ENCODE assay signal across 8 cellular contexts in genomic region chrX:48696301-48697181, GRCh38. TPM values are rescaled to one million over a fixed set of nuclear protein-coding genes. Genes with fewer than 3 reads are reported as not detected.
DNase-seq lines count a peak whose midpoint lies in the region; ATAC-seq and TF ChIP-seq lines count a peak whose summit lies in the region.

Gene SUV39H1, plus strand, starts transcription at chrX:48696734. Its CDS starts 51 bp downstream, at chrX:48696785.

- TF ChIP-seq CTCF in GM12864 (IDR thresholded peaks at IDR 0.05; ENCODE audit: low read depth, low read length, missing control alignments) (no peak), osteoblast (IDR thresholded peaks at IDR 0.05; ENCODE audit: extremely low read depth, low read depth, low read length) (no peak), testis (IDR thresholded peaks at IDR 0.05) (no peak)

- peak within 1 kb of the TSS; percentile 92 for H2AFZ ChIP-seq in osteoblast (ENCODE audit: low read length)

- peak within 1 kb of the TSS; percentile 90 for H3K4me2 ChIP-seq in osteoblast (ENCODE audit: insufficient read depth, low read length)

- no peaks in the 10 kb centered on the region for H4K20me1 ChIP-seq in osteoblast (ENCODE audit: insufficient read depth, low read length)

- intact Hi-C loops in testis (cut with DNase I; ENCODE audit: low total_unique reads) = no loop called here

- DNase-seq in GM12864 (ENCODE audit: low read depth) (peak; percentile 43), NCI-H1105 (lab: John Stamatoyannopoulos, UW) (peak; percentile 76), globus pallidus (ENCODE audit: low spot score) (peak; percentile 84), osteoblast (ENCODE audit: insufficient read length, low spot score, missing footprints) (peak; percentile 100), testis (peak; percentile 89)
- peak; percentile 85 for DNase-seq in activated naive CD4-positive, alpha-beta T cell treated with anti-CD3 and anti-CD28 coated beads, Interleukin-2, amount 50 U/mL, for 16 hours

- peak; percentile 94 for ATAC-seq in HG02642 (IDR thresholded peaks at IDR 0.05; ENCODE audit: poor library complexity, unreplicated experiment)
- ATAC-seq in SK-N-SH treated with all-trans-retinoic acid at 6 μM for 48 hours = peak; percentile 96

- 4% methylated on average over 7 of the region's 110 CpGs; no CpG with 5 or more reads in 1 of the 2 donors for WGBS in testis, 2 donors

- H3K9me3 ChIP-seq in osteoblast (ENCODE audit: low read depth, low read length) (no peaks in the 10 kb centered on the region), testis (no peaks in the 10 kb centered on the region)

- H3K27ac ChIP-seq in osteoblast (ENCODE audit: low read depth, low read length) (peak within 1 kb of the TSS; percentile 63), testis (peak within 1 kb of the TSS; percentile 74 to 88)

- H3K4me3 ChIP-seq in GM12864 (ENCODE audit: low read depth, low read length) = peak within 1 kb of the TSS; percentile 76
- peak within 1 kb of the TSS; percentile 75 for H3K4me3 ChIP-seq in osteoblast (ENCODE audit: insufficient read depth, low read length)
- peak within 1 kb of the TSS; percentile 58 to 62 for H3K4me3 ChIP-seq in testis

- peaks cover 6% of the 10 kb centered on the region for H3K79me2 ChIP-seq in osteoblast (ENCODE audit: insufficient read depth, low read length)

- H3K4me1 ChIP-seq in osteoblast (ENCODE audit: insufficient read depth, low read length) (peaks cover 12% of the 10 kb centered on the region), testis (peaks cover 4% of the 10 kb centered on the region)

- peak; percentile 55 for TF ChIP-seq POLR2A in testis (IDR thresholded peaks at IDR 0.05)

- H3K27me3 ChIP-seq in osteoblast (ENCODE audit: insufficient read depth, low read length) (no peaks in the 10 kb centered on the region), testis (no peaks in the 10 kb centered on the region)

- H3K36me3 ChIP-seq in osteoblast (ENCODE audit: insufficient read depth, low read length) = no peaks in the 10 kb centered on the region
- no peaks in the 10 kb centered on the region for H3K36me3 ChIP-seq in testis (ENCODE audit: low read depth, missing control alignments)

TF ChIP-seq in SK-N-SH treated with all-trans-retinoic acid at 6 μM for 48 hours, 23 proteins besides CTCF, POLR2A, EP300 and RAD21:
- TF ChIP-seq CSRNP3 (CRISPR knock-in tag; IDR thresholded peaks at IDR 0.05) = no peak
- no peak for TF ChIP-seq POU6F1 (CRISPR knock-in tag; IDR thresholded peaks at IDR 0.05; ENCODE audit: borderline replicate concordance, low read depth)
- TF ChIP-seq ISL1 (CRISPR knock-in tag; IDR thresholded peaks at IDR 0.05) = no peak
- TF ChIP-seq ZNF565 (CRISPR knock-in tag; conservative IDR thresholded peaks at IDR 0.05; ENCODE audit: low read depth) = no peak
- no peak for TF ChIP-seq ZNF8 (CRISPR knock-in tag; IDR thresholded peaks at IDR 0.05)
- TF ChIP-seq ARNTL (CRISPR knock-in tag; IDR thresholded peaks at IDR 0.05; ENCODE audit: borderline replicate concordance, low read depth) = no peak
- TF ChIP-seq PPARA (CRISPR knock-in tag; IDR thresholded peaks at IDR 0.05; ENCODE audit: borderline replicate concordance) = no peak
- no peak for TF ChIP-seq CREB5 (CRISPR knock-in tag; IDR thresholded peaks at IDR 0.05; ENCODE audit: low read depth)
- no peak for TF ChIP-seq SNAI2 (CRISPR knock-in tag; IDR thresholded peaks at IDR 0.05)
- TF ChIP-seq GLIS3 (CRISPR knock-in tag; IDR thresholded peaks at IDR 0.05) = no peak

RNA-seq across cellular contexts. Expression of gene SUV39H1, which starts in this region (rescaled TPM):
- total RNA-seq in osteoblast (2.5 and 2.7 TPM in 2 replicates), testis (10 to 100 TPM; 16.5 to 16.7 TPM)
- polyA plus RNA-seq in testis (ENCODE audit: insufficient read depth, low read depth, low replicate concordance) = 10.3 TPM

Comparison
In these comparisons a context has a peak if more than half of its experiments do, and no peak if none do; other contexts are left out.
1. Peak in every context shown above with its lines: DNase-seq, ATAC-seq, H3K4me3 ChIP-seq and H3K27ac ChIP-seq.
2. DNase-seq: peak in every context shown above with its lines; median percentile 100 in osteoblast; 89 in testis; 85 in activated naive CD4-positive, alpha-beta T cell treated with anti-CD3 and anti-CD28 coated beads, Interleukin-2, amount 50 U/mL, for 16 hours; 84 in globus pallidus; 76 in NCI-H1105; 43 in GM12864.